Comparison of ENCODE assay signal across 8 cellular contexts in genomic region chr1:150876111-150876434, GRCh38. TPM values are rescaled to one million over a fixed set of nuclear protein-coding genes. Genes with fewer than 3 reads are reported as not detected.
A peak's percentile ranks its signal among the peaks of the same experiment; 100 is the strongest.
DNase-seq lines count a peak whose midpoint lies in the region; ATAC-seq and TF ChIP-seq lines count a peak whose summit lies in the region.

No MANE protein-coding gene starts in this region.

- BruUV-seq in A673 (replicated peaks; lab: Mats Ljungman, UMichigan) = no TSS peak

- H3K4me1 ChIP-seq in A673 (ENCODE audit: insufficient read depth, low read length, poor library complexity, severe bottlenecking) (peaks cover 13% of the 10 kb centered on the region), adrenal gland (replicated peaks in 1 of 2) (peaks cover 14 to 36% of the 10 kb centered on the region in 2 donors), iPS DF 6.9 (ENCODE audit: control insufficient read depth, insufficient read depth, low read length) (no peaks in the 10 kb centered on the region), sigmoid colon (peaks cover 0 to 25% (median 16%) of the 10 kb centered on the region in 4 donors)

- TF ChIP-seq EP300 in sigmoid colon (IDR thresholded peaks at IDR 0.05) = no peak

- TF ChIP-seq POLR2A in adrenal gland (IDR thresholded peaks at IDR 0.05) = no peak
- no peak for TF ChIP-seq POLR2A in sigmoid colon (IDR thresholded peaks at IDR 0.05)

- H3K27me3 ChIP-seq in A673 (replicated peaks; ENCODE audit: insufficient read depth, low read depth, low read length, poor library complexity) (no peaks in the 10 kb centered on the region), adrenal gland (no peaks in the 10 kb centered on the region), iPS DF 6.9 (ENCODE audit: control insufficient read depth, insufficient read depth, low read length) (no peaks in the 10 kb centered on the region), sigmoid colon (no peaks in the 10 kb centered on the region)

- TF ChIP-seq CTCF in A673 (conservative IDR thresholded peaks at IDR 0.05; ENCODE audit: low read depth, low read length) (no peak), GM12864 (IDR thresholded peaks at IDR 0.05; ENCODE audit: low read depth, low read length, missing control alignments) (no peak), adrenal gland (IDR thresholded peaks at IDR 0.05) (no peak), sigmoid colon (IDR thresholded peaks at IDR 0.05) (no peak)

- ATAC-seq in HG03066 (IDR thresholded peaks at IDR 0.05; ENCODE audit: low read depth, unreplicated experiment) = peak; percentile 38

- peak overlapping the region; percentile 96 for H3K4me3 ChIP-seq in A673 (ENCODE audit: low read depth, low read length, poor library complexity, severe bottlenecking)
- H3K4me3 ChIP-seq in GM12864 (ENCODE audit: low read depth, low read length) = peak overlapping the region; percentile 59
- H3K4me3 ChIP-seq in adrenal gland = peak overlapping the region; percentile 50 to 100 (median 82)
- H3K4me3 ChIP-seq in iPS DF 6.9 (ENCODE audit: low read length) = peak overlapping the region; percentile 70
- peak overlapping the region; percentile 71 to 100 (median 91) for H3K4me3 ChIP-seq in sigmoid colon

- CTCF ChIA-PET in A673 (lab: Charles Lee) = no interaction called here

- no peaks in the 10 kb centered on the region for H3K9me3 ChIP-seq in A673 (ENCODE audit: low read depth, low read length, poor library complexity, severe bottlenecking)
- no peaks in the 10 kb centered on the region for H3K9me3 ChIP-seq in adrenal gland (replicated peaks in 1 of 3)
- no peaks in the 10 kb centered on the region for H3K9me3 ChIP-seq in iPS DF 6.9 (ENCODE audit: control insufficient read depth, insufficient read depth, low read length)
- H3K9me3 ChIP-seq in sigmoid colon = no peaks in the 10 kb centered on the region

- intact Hi-C loops in A673 (cut with micrococcal nuclease; ENCODE audit: unreplicated experiment) = no loop called here
- intact Hi-C loops in adrenal gland (cut with DNase I) = no loop called here
- intact Hi-C loops in sigmoid colon (cut with DNase I) = loop anchor here (5.0 kb wide), 2 partner anchors 101 to 314 kb away; no protein-coding TSS in a partner anchor

- H3K36me3 ChIP-seq in A673 (ENCODE audit: insufficient read depth, low read length, poor library complexity, severe bottlenecking) (peaks cover 4% of the 10 kb centered on the region), adrenal gland (replicated peaks in 1 of 2) (no peaks in the 10 kb centered on the region), iPS DF 6.9 (ENCODE audit: control insufficient read depth, insufficient read depth, low read length) (no peaks in the 10 kb centered on the region), sigmoid colon (peaks cover 0 to 4% (median 0%) of the 10 kb centered on the region in 4 donors)

- DNase-seq in A673 (ENCODE audit: low spot score) (peak; percentile 68), GM12864 (ENCODE audit: low read depth) (peak; percentile 13), NCI-H748 treated with DMSO at 0.1 percent for 48 hours (lab: John Stamatoyannopoulos, UW) (peak; percentile 54), adrenal gland (peak in 3 of 7 donors; percentile 73 to 85 (median 75)), iPS DF 6.9 (ENCODE audit: low read depth, low spot score) (peak; percentile 22), sigmoid colon (no peak)
- DNase-seq in activated effector memory CD4-positive, alpha-beta T cell treated with Interleukin-2 at 50 U/mL for 16 hours = no peak

- WGBS in adrenal gland, 4 donors = 0 to 1% (median 1%) methylated on average over 16 to 21 of the region's 21 CpGs
- WGBS in iPS DF 6.9 (ENCODE audit: insufficient coverage, insufficient read length) = no CpG with 5 or more reads among the region's 21 CpGs
- WGBS in sigmoid colon, 2 donors = 1% methylated on average over 21 of the region's 21 CpGs

- POLR2A ChIA-PET in A673 (lab: Charles Lee; ENCODE audit: low non-redundant PET) = no interaction called here

- H3K27ac ChIP-seq in A673 (ENCODE audit: low read depth, low read length, poor library complexity, severe bottlenecking) (peak overlapping the region; percentile 86), adrenal gland (peak overlapping the region; percentile 90 to 99 (median 96)), iPS DF 6.9 (ENCODE audit: low read length) (no peak overlapping the region), sigmoid colon (peak overlapping the region; percentile 92 to 100 (median 96))

RNA-seq across cellular contexts. Expression of gene ARNT, which starts 0.3 kb away (rescaled TPM):
- 31.2 and 38.2 TPM in 2 replicates for total RNA-seq in A673 (2021)
- 10 to 100 TPM; 28.8 to 68.8 (median 51.9) TPM for total RNA-seq in adrenal gland
- 10 to 100 TPM; 19.2 to 34.6 (median 21.4) TPM for polyA plus RNA-seq in adrenal gland
- total RNA-seq in sigmoid colon = 10 to 100 TPM; 39.9 to 64.8 (median 56.6) TPM
- polyA plus RNA-seq in sigmoid colon = 10 to 100 TPM; 19.1 to 22.8 (median 21.5) TPM

RNA-seq across cellular contexts. Expression of gene CTXND2, which starts 10.9 kb away (rescaled TPM):
- total RNA-seq in A673 (2021) (not detected in 2 replicates), adrenal gland (not detected), sigmoid colon (not detected)
- polyA plus RNA-seq in adrenal gland (not detected), sigmoid colon (not detected)

RNA-seq across cellular contexts. Expression of gene SETDB1, which starts 50.1 kb away (rescaled TPM):
- total RNA-seq in A673 (2021) (66.5 and 71.0 TPM in 2 replicates), adrenal gland (10 to 100 TPM; 12.6 to 46.6 (median 31.9) TPM), sigmoid colon (10 to 100 TPM; 23.9 to 36.0 (median 30.3) TPM)
- polyA plus RNA-seq in adrenal gland (10 to 100 TPM; 28.9 to 50.4 (median 41.3) TPM), sigmoid colon (10 to 100 TPM in 1 of 3 donors, 1 to 10 TPM in 2; 5.5 to 24.5 (median 9.0) TPM)

Comparison
In these comparisons a context has a peak if more than half of its experiments do, and no peak if none do; other contexts are left out.
1. DNase-seq: peak in A673 (single experiment), GM12864 (single experiment), NCI-H748 treated with DMSO at 0.1 percent for 48 hours (single experiment) and iPS DF 6.9 (single experiment); none in sigmoid colon (single experiment) and activated effector memory CD4-positive, alpha-beta T cell treated with Interleukin-2 at 50 U/mL for 16 hours (single experiment).
2. Peak in every context shown above with its lines, with median percentiles within 50 percentile points of each other: H3K4me3 ChIP-seq.